ENCODE assay signal across 15 cellular contexts in genomic region chr1:23728997-23729390, GRCh38. TPM values are rescaled to one million over a fixed set of nuclear protein-coding genes. Genes with fewer than 3 reads are reported as not detected.
DNase-seq lines count a peak whose midpoint lies in the region; ATAC-seq, FAIRE-seq and TF ChIP-seq lines count a peak whose summit lies in the region.
"Had no signal": no experiment of that assay in that cellular context is flagged by ENCODE, and none has a peak within 500 bp of the region (broad histone marks: within the 10 kb centered on the region; RNA-seq: fewer than 3 reads in every experiment).

No MANE protein-coding gene starts in this region.

- peaks cover 20% of the 10 kb centered on the region for H3K4me1 Mint-ChIP-seq in endothelial cell (ENCODE audit: unreplicated experiment)

- H3K27me3 ChIP-seq in BLaER1 (no peaks in the 10 kb centered on the region), body of pancreas (no peaks in the 10 kb centered on the region), small intestine (ENCODE audit: control insufficient read depth in 2 of 2, insufficient read depth in 2 of 2, low read length in 2 of 2) (no peaks in the 10 kb centered on the region)
- H3K27me3 ChIP-seq: ovary had no signal

- no peak for TF ChIP-seq POLR2A in body of pancreas (IDR thresholded peaks at IDR 0.05)

- H3K27me3 Mint-ChIP-seq in endothelial cell (ENCODE audit: unreplicated experiment): no peaks in the 10 kb centered on the region

- no peak for FAIRE-seq in small intestine (lab: Jason Lieb, UNC)
- FAIRE-seq: astrocyte, G401.6 had no signal

- peaks cover 45% of the 10 kb centered on the region for H4K20me1 ChIP-seq in BLaER1

- peak; percentile 37 for ATAC-seq in GM19395 (IDR thresholded peaks at IDR 0.05; ENCODE audit: unreplicated experiment)
- ATAC-seq in HG02970 (IDR thresholded peaks at IDR 0.05; ENCODE audit: low FRiP score, unreplicated experiment): peak; percentile 39
- no peak for ATAC-seq in body of pancreas
- ATAC-seq in GM21526 (IDR thresholded peaks at IDR 0.05; ENCODE audit: low FRiP score, unreplicated experiment): no peak

- H3K9me3 ChIP-seq in BLaER1 (no peaks in the 10 kb centered on the region), body of pancreas (no peaks in the 10 kb centered on the region), small intestine (ENCODE audit: control insufficient read depth, low read depth) (no peaks in the 10 kb centered on the region)
- H3K9me3 ChIP-seq: ovary had no signal

- peaks cover 29% of the 10 kb centered on the region for H3K4me1 ChIP-seq in BLaER1
- H3K4me1 ChIP-seq in body of pancreas: peaks cover 40% of the 10 kb centered on the region
- peaks cover 0 to 3% of the 10 kb centered on the region in 2 donors for H3K4me1 ChIP-seq in small intestine (ENCODE audit: control insufficient read depth in 2 of 2, insufficient read depth in 1 of 2, low read depth in 1 of 2, low read length in 1 of 2)

- H3K36me3 Mint-ChIP-seq in endothelial cell (ENCODE audit: low read depth, unreplicated experiment): peaks cover 4% of the 10 kb centered on the region

- TF ChIP-seq CTCF in body of pancreas (IDR thresholded peaks at IDR 0.05): no peak
- no peak for TF ChIP-seq CTCF in endothelial cell (IDR thresholded peaks at IDR 0.05; ENCODE audit: unreplicated experiment)

- 11 to 18% methylated on average over 2 of the region's 2 CpGs for WGBS in body of pancreas, 2 donors
- WGBS in small intestine, 3 donors: 31 to 60% (median 35%) methylated on average over 2 of the region's 2 CpGs

- H3K9me3 Mint-ChIP-seq in endothelial cell (ENCODE audit: unreplicated experiment): no peaks in the 10 kb centered on the region

- H3K4me2 ChIP-seq in BLaER1: peak overlapping the region; percentile 60

- no peak overlapping the region for H3K27ac Mint-ChIP-seq in endothelial cell (ENCODE audit: unreplicated experiment)

- H3K9ac ChIP-seq in BLaER1: no peak overlapping the region

- H3K4me3 Mint-ChIP-seq in endothelial cell (ENCODE audit: unreplicated experiment): no peak overlapping the region

- H3K4me3 ChIP-seq in BLaER1 (no peak overlapping the region), body of pancreas (no peak overlapping the region), small intestine (ENCODE audit: low read depth in 1 of 2, low read length in 2 of 2) (no peak overlapping the region)
- H3K4me3 ChIP-seq: ovary had no signal

- peak overlapping the region; percentile 62 for H3K27ac ChIP-seq in BLaER1
- peak overlapping the region; percentile 72 to 85 (median 80) for H3K27ac ChIP-seq in body of pancreas
- no peak overlapping the region for H3K27ac ChIP-seq in small intestine (ENCODE audit: low read depth in 1 of 2, low read length in 1 of 2)
- H3K27ac ChIP-seq: ovary had no signal

- no peak for DNase-seq in body of pancreas
- DNase-seq in endothelial cell (ENCODE audit: low spot score): no peak
- no peak for DNase-seq in cardiac septum (ENCODE audit: low spot score)
- no peak for DNase-seq in small intestine
- DNase-seq: activated T-cell treated with anti-CD3 and anti-CD28 coated beads for 4 hours; hippocampal formation; ovary; stimulated activated CD4-positive, alpha-beta T cell treated with anti-CD3 and anti-CD28 coated beads, Interleukin-4, amount 100 ng/mL, for 4 hours; substantia nigra had no signal

- H3K36me3 ChIP-seq in BLaER1 (no peaks in the 10 kb centered on the region), body of pancreas (replicated peaks in 1 of 2; ENCODE audit: insufficient read depth in 1 of 2, low read depth in 2 of 2) (no peaks in the 10 kb centered on the region), small intestine (ENCODE audit: control insufficient read depth in 2 of 2, insufficient read depth in 2 of 2, low read length in 2 of 2) (no peaks in the 10 kb centered on the region)
- H3K36me3 ChIP-seq: ovary had no signal

- intact Hi-C loops in body of pancreas (cut with DNase I) (no loop called here), cardiac septum (cut with DNase I) (no loop called here)

RNA-seq across cellular contexts. Expression of gene ELOA, which starts 14.3 kb away (rescaled TPM):
- total RNA-seq in body of pancreas (10 to 100 TPM; 22.6 to 28.0 TPM), endothelial cell (ENCODE audit: unreplicated experiment) (54.4 TPM), cardiac septum (28.8 TPM)
- polyA plus RNA-seq in small intestine: 10 to 100 TPM in 2 of 3 donors, 1 to 10 TPM in 1; 8.4 to 12.4 (median 11.0) TPM

RNA-seq across cellular contexts. Expression of gene RPL11, which starts 37.4 kb away (rescaled TPM):
- total RNA-seq in body of pancreas (100 to 1,000 TPM; 553 to 720 TPM), endothelial cell (ENCODE audit: unreplicated experiment) (1,285 TPM), cardiac septum (521 TPM)
- 1,000 to 10,000 TPM; 1,603 to 3,027 (median 2,739) TPM for polyA plus RNA-seq in small intestine

RNA-seq across cellular contexts. Expression of gene PITHD1, which starts 49.2 kb away (rescaled TPM):
- 10 to 100 TPM; 31.9 to 32.3 TPM for total RNA-seq in body of pancreas
- 35.4 TPM for total RNA-seq in endothelial cell (ENCODE audit: unreplicated experiment)
- 33.7 TPM for total RNA-seq in cardiac septum
- polyA plus RNA-seq in small intestine: 10 to 100 TPM; 32.4 to 50.5 (median 46.2) TPM

Comparison
In these comparisons a context has a peak if more than half of its experiments do, and no peak if none do; other contexts are left out.
1. H3K27ac ChIP-seq: peak in BLaER1 (single experiment) and body of pancreas (4 of 4); none in small intestine (0 of 2).
2. ATAC-seq: peak in GM19395 (single experiment) and HG02970 (single experiment); none in body of pancreas (single experiment) and GM21526 (single experiment).